ENCODE assay signal across 8 cellular contexts in genomic region chr15:43776101-43776717, GRCh38. TPM values are rescaled to one million over a fixed set of nuclear protein-coding genes. Genes with fewer than 3 reads are reported as not detected.
A peak's percentile ranks its signal among the peaks of the same experiment; 100 is the strongest.
DNase-seq lines count a peak whose midpoint lies in the region; ATAC-seq and TF ChIP-seq lines count a peak whose summit lies in the region.

No MANE protein-coding gene starts in this region.

- H3K79me2 ChIP-seq in DND-41 (ENCODE audit: insufficient read depth, low read length): 0 out of 2 replicates have a peak, but pooled peaks cover 3% of the 10 kb centered on the region

- H3K27ac ChIP-seq in DND-41 (ENCODE audit: low read length) (peak overlapping the region; percentile 49), gastroesophageal sphincter (peak overlapping the region; percentile 59 to 93 (median 92))

- no CpG with 5 or more reads among the region's 35 CpGs for WGBS in gastroesophageal sphincter (ENCODE audit: low coverage in 1 of 2), 2 donors

- peaks cover 18% of the 10 kb centered on the region for H3K27me3 Mint-ChIP-seq in activated CD8-positive, alpha-beta memory T cell treated with anti-CD3 and anti-CD28 coated beads, Interleukin-2, amount 10 ng/mL, durations not matched to agents 7 days and 5 days

- H3K27me3 ChIP-seq in DND-41 (ENCODE audit: insufficient read depth, low read length, poor library complexity) (no peaks in the 10 kb centered on the region), gastroesophageal sphincter (no peaks in the 10 kb centered on the region)

- H4K20me1 ChIP-seq in DND-41 (ENCODE audit: insufficient read depth, low read length): no peaks in the 10 kb centered on the region

- peaks cover 19% of the 10 kb centered on the region for H3K4me1 Mint-ChIP-seq in activated CD8-positive, alpha-beta memory T cell treated with anti-CD3 and anti-CD28 coated beads, Interleukin-2, amount 10 ng/mL, durations not matched to agents 7 days and 5 days

- DNase-seq in DND-41 (peak; percentile 69), retina (peak; percentile 65), mesenteric fat pad (ENCODE audit: low spot score) (no peak)
- peak; percentile 46 for DNase-seq in activated CD8-positive, alpha-beta memory T cell treated with anti-CD3 and anti-CD28 coated beads, Interleukin-2, amount 10 ng/mL, durations not matched to agents 7 days and 5 days
- DNase-seq in effector CD8-positive, alpha-beta T cell (lab: John Stamatoyannopoulos, UW): no peak

- no peaks in the 10 kb centered on the region for H3K9me3 Mint-ChIP-seq in activated CD8-positive, alpha-beta memory T cell treated with anti-CD3 and anti-CD28 coated beads, Interleukin-2, amount 10 ng/mL, durations not matched to agents 7 days and 5 days (ENCODE audit: low read depth)

- CTCF ChIA-PET in activated CD8-positive, alpha-beta memory T cell treated with anti-CD3 and anti-CD28 coated beads, Interleukin-2, amount 10 ng/mL, durations not matched to agents 7 days and 5 days (lab: Charles Lee): interaction anchor here (0.9 to 3.8 kb wide), 12 partner anchors 7 to 400 kb away, joined by 3 to 39 read pairs (median 6); partner anchors contain the start of genes HYPK, SERF2 and SERINC4

- H3K4me3 ChIP-seq in DND-41 (ENCODE audit: low read depth in 1 of 2, low read length in 2 of 2): peak overlapping the region in 1 of 2 experiments; percentile 85; a peak in 2 of 4 replicates
- H3K4me3 ChIP-seq in gastroesophageal sphincter: peak overlapping the region; percentile 49 to 64

- H3K36me3 Mint-ChIP-seq in activated CD8-positive, alpha-beta memory T cell treated with anti-CD3 and anti-CD28 coated beads, Interleukin-2, amount 10 ng/mL, durations not matched to agents 7 days and 5 days: peaks cover 15% of the 10 kb centered on the region

- H3K4me3 Mint-ChIP-seq in activated CD8-positive, alpha-beta memory T cell treated with anti-CD3 and anti-CD28 coated beads, Interleukin-2, amount 10 ng/mL, durations not matched to agents 7 days and 5 days: peak overlapping the region; percentile 81

- peaks cover 24% of the 10 kb centered on the region for H3K4me1 ChIP-seq in DND-41 (ENCODE audit: insufficient read depth, low read length)
- H3K4me1 ChIP-seq in gastroesophageal sphincter: peaks cover 0 to 27% (median 4%) of the 10 kb centered on the region in 3 donors

- H3K4me2 ChIP-seq in DND-41 (ENCODE audit: insufficient read depth, low read length): peak overlapping the region; percentile 97

- H3K9me3 ChIP-seq in DND-41 (ENCODE audit: insufficient read depth, low read length, severe bottlenecking) (no peaks in the 10 kb centered on the region), gastroesophageal sphincter (no peaks in the 10 kb centered on the region)

- H2AFZ ChIP-seq in DND-41 (ENCODE audit: low read depth, low read length): peak overlapping the region; percentile 98

- peak; percentile 39 for ATAC-seq in DND-41 (ENCODE audit: insufficient read depth, low read depth)
- peak; percentile 67 for ATAC-seq in GM19395 (IDR thresholded peaks at IDR 0.05; ENCODE audit: unreplicated experiment)
- ATAC-seq in HG03439 (IDR thresholded peaks at IDR 0.05; ENCODE audit: unreplicated experiment): peak; percentile 47
- peak; percentile 9 for ATAC-seq in activated CD8-positive, alpha-beta memory T cell treated with anti-CD3 and anti-CD28 coated beads, Interleukin-2, amount 10 ng/mL, durations not matched to agents 7 days and 5 days
- no peak for ATAC-seq in gastroesophageal sphincter

- peak overlapping the region; percentile 84 for H3K9ac ChIP-seq in DND-41 (ENCODE audit: low read depth, low read length)

- H3K36me3 ChIP-seq in DND-41 (ENCODE audit: insufficient read depth, low read length) (peaks cover 20% of the 10 kb centered on the region), gastroesophageal sphincter (peaks cover 0 to 32% of the 10 kb centered on the region in 2 donors)

- H3K27ac Mint-ChIP-seq in activated CD8-positive, alpha-beta memory T cell treated with anti-CD3 and anti-CD28 coated beads, Interleukin-2, amount 10 ng/mL, durations not matched to agents 7 days and 5 days: peak overlapping the region; percentile 11

- TF ChIP-seq CTCF in DND-41 (IDR thresholded peaks at IDR 0.05; ENCODE audit: borderline replicate concordance, extremely low read depth, low read length, poor library complexity, severe bottlenecking): no peak
- no peak for TF ChIP-seq CTCF in gastroesophageal sphincter (IDR thresholded peaks at IDR 0.05)

- no peak for TF ChIP-seq EP300 in gastroesophageal sphincter (IDR thresholded peaks at IDR 0.05)

- no peak for TF ChIP-seq POLR2A in gastroesophageal sphincter (IDR thresholded peaks at IDR 0.05)

RNA-seq across cellular contexts. Expression of gene ELL3, which starts 0.6 kb away (rescaled TPM):
- total RNA-seq in activated CD8-positive, alpha-beta memory T cell treated with anti-CD3 and anti-CD28 coated beads, Interleukin-2, amount 10 ng/mL, durations not matched to agents 7 days and 5 days: 1 to 10 TPM in 1 of 2 experiments, under 1 TPM in 1; 0.49 to 1.0 TPM
- total RNA-seq in gastroesophageal sphincter: 1 to 10 TPM; 5.1 to 6.6 (median 5.8) TPM
- total RNA-seq in mesenteric fat pad: 2.0 TPM

RNA-seq across cellular contexts. Expression of gene SERF2, which starts 15.9 kb away (rescaled TPM):
- 100 to 1,000 TPM; 804 to 808 TPM for total RNA-seq in activated CD8-positive, alpha-beta memory T cell treated with anti-CD3 and anti-CD28 coated beads, Interleukin-2, amount 10 ng/mL, durations not matched to agents 7 days and 5 days
- 100 to 1,000 TPM; 518 to 789 (median 702) TPM for total RNA-seq in gastroesophageal sphincter
- 932 TPM for total RNA-seq in mesenteric fat pad

RNA-seq across cellular contexts. Expression of gene SERINC4, which starts 23.8 kb away (rescaled TPM):
- total RNA-seq in activated CD8-positive, alpha-beta memory T cell treated with anti-CD3 and anti-CD28 coated beads, Interleukin-2, amount 10 ng/mL, durations not matched to agents 7 days and 5 days: under 1 TPM; 0.20 to 0.30 TPM
- total RNA-seq in gastroesophageal sphincter (under 1 TPM in 1 of 4 donors, not detected in 3; 0.39 TPM), mesenteric fat pad (0.22 TPM)

RNA-seq across cellular contexts. Expression of gene HYPK, which starts 24.2 kb away (rescaled TPM):
- total RNA-seq in activated CD8-positive, alpha-beta memory T cell treated with anti-CD3 and anti-CD28 coated beads, Interleukin-2, amount 10 ng/mL, durations not matched to agents 7 days and 5 days: 10 to 100 TPM; 14.8 to 16.1 TPM
- total RNA-seq in gastroesophageal sphincter (1 to 10 TPM; 3.7 to 8.4 (median 7.7) TPM), mesenteric fat pad (18.0 TPM)

RNA-seq across cellular contexts. Expression of gene PDIA3, which starts 30.0 kb away (rescaled TPM):
- 100 to 1,000 TPM; 247 to 293 TPM for total RNA-seq in activated CD8-positive, alpha-beta memory T cell treated with anti-CD3 and anti-CD28 coated beads, Interleukin-2, amount 10 ng/mL, durations not matched to agents 7 days and 5 days
- total RNA-seq in gastroesophageal sphincter: 100 to 1,000 TPM in 3 of 4 donors, 10 to 100 TPM in 1; 85.3 to 141 (median 113) TPM
- 295 TPM for total RNA-seq in mesenteric fat pad

Comparison
In these comparisons a context has a peak if more than half of its experiments do, and no peak if none do; other contexts are left out.
1. DNase-seq: peak in DND-41 (single experiment), activated CD8-positive, alpha-beta memory T cell treated with anti-CD3 and anti-CD28 coated beads, Interleukin-2, amount 10 ng/mL, durations not matched to agents 7 days and 5 days (single experiment) and retina (single experiment); none in mesenteric fat pad (single experiment) and effector CD8-positive, alpha-beta T cell (single experiment).